Comparison of ENCODE assay signal across 10 cellular contexts in genomic region chr10:95445223-95445836, GRCh38.
DNase-seq lines count a peak whose midpoint lies in the region; ATAC-seq and TF ChIP-seq lines count a peak whose summit lies in the region.
"Had no signal": no experiment of that assay in that cellular context is flagged by ENCODE, and none has a peak within 500 bp of the region (broad histone marks: within the 10 kb centered on the region; RNA-seq: fewer than 3 reads in every experiment).

No MANE protein-coding gene starts in this region.

- no peak for TF ChIP-seq POLR2A in gastroesophageal sphincter (IDR thresholded peaks at IDR 0.05)
- no peak for TF ChIP-seq POLR2A in ovary (IDR thresholded peaks at IDR 0.05)

- TF ChIP-seq EP300 in SK-N-SH (IDR thresholded peaks at IDR 0.05; ENCODE audit: borderline replicate concordance in 1 of 2, low read depth in 1 of 2, low read length in 1 of 2) = no peak
- TF ChIP-seq EP300 in gastroesophageal sphincter (IDR thresholded peaks at IDR 0.05) = no peak
- no peak for TF ChIP-seq EP300 in ovary (IDR thresholded peaks at IDR 0.05)

- H3K27me3 ChIP-seq in SK-N-SH (ENCODE audit: insufficient read depth) (no peaks in the 10 kb centered on the region), gastroesophageal sphincter (no peaks in the 10 kb centered on the region), ovary (no peaks in the 10 kb centered on the region)

- H3K4me3 ChIP-seq in SK-N-SH (ENCODE audit: low read depth in 2 of 2, low read length in 1 of 2) (no peak overlapping the region), gastroesophageal sphincter (no peak overlapping the region), ovary (no peak overlapping the region)
- H3K4me3 ChIP-seq: PC-9 had no signal

- no peak for TF ChIP-seq RAD21 in SK-N-SH (IDR thresholded peaks at IDR 0.05; ENCODE audit: low read length)

- TF ChIP-seq CTCF in AG09319 (IDR thresholded peaks at IDR 0.05; ENCODE audit: low read depth, low read length) (no peak), SK-N-SH (IDR thresholded peaks at IDR 0.05) (no peak), gastroesophageal sphincter (IDR thresholded peaks at IDR 0.05) (peak in 2 of 4 experiments; percentile 38 to 41), ovary (IDR thresholded peaks at IDR 0.05) (no peak)

- H3K79me2 ChIP-seq in SK-N-SH (ENCODE audit: insufficient read depth) = no peaks in the 10 kb centered on the region

- H2AFZ ChIP-seq in SK-N-SH (ENCODE audit: low read depth) = no peak overlapping the region; the same call in 1 of the 2 replicates
- H2AFZ ChIP-seq: PC-9 had no signal

- POLR2A ChIA-PET in SK-N-SH (lab: Yijun Ruan, JAX) = no interaction called here

- ATAC-seq in gastroesophageal sphincter (peak; percentile 84), HG02938 (IDR thresholded peaks at IDR 0.05; ENCODE audit: unreplicated experiment) (no peak), GM18498 (IDR thresholded peaks at IDR 0.05; ENCODE audit: unreplicated experiment) (no peak), GM21737 (IDR thresholded peaks at IDR 0.05; ENCODE audit: unreplicated experiment) (no peak)

- DNase-seq in AG09319 (ENCODE audit: extremely low read depth, low read depth) = peak; percentile 35
- DNase-seq in SK-N-SH = no peak
- DNase-seq in ovary = peak; percentile 48 to 70 (median 54)
- DNase-seq in activated CD4-positive, alpha-beta T cell treated with anti-CD3 and anti-CD28 coated beads, Interleukin-2, amount 50 U/mL, for 4 hours = no peak
- DNase-seq: natural killer cell had no signal

- no peak overlapping the region for H3K9ac ChIP-seq in SK-N-SH

- 50% methylated on average over 6 of the region's 6 CpGs for WGBS in SK-N-SH (ENCODE audit: low lambda C conversion rate)
- WGBS in gastroesophageal sphincter (ENCODE audit: low coverage in 1 of 2), 2 donors = 5 to 16% methylated on average over 4 to 6 of the region's 6 CpGs
- WGBS in ovary, 3 donors = 40 to 46% (median 42%) methylated on average over 6 of the region's 6 CpGs

- no peaks in the 10 kb centered on the region for H3K9me2 ChIP-seq in SK-N-SH

- H3K27ac ChIP-seq in SK-N-SH (ENCODE audit: low read depth in 2 of 2, low read length in 1 of 2) (0 out of 4 replicates have a peak overlapping the region, but pooled peaks of 1 of the 2 experiments have one; percentile 16), gastroesophageal sphincter (peak overlapping the region; percentile 84 to 97 (median 93)), ovary (no peak overlapping the region)
- H3K27ac ChIP-seq: PC-9 had no signal

- H3K4me2 ChIP-seq in SK-N-SH = peak overlapping the region; percentile 46; the same call in 1 of the 2 replicates
- H3K4me2 ChIP-seq: PC-9 had no signal

- intact Hi-C loops in ovary (cut with DNase I) = loop anchor here in 1 of 4 donors (10.0 kb wide), 1 partner anchor 71 kb away; no protein-coding TSS in a partner anchor

- H3K4me1 ChIP-seq in SK-N-SH (ENCODE audit: control insufficient read depth in 1 of 2, insufficient read depth in 2 of 2, low read depth in 1 of 2, low read length in 1 of 2) (peaks cover 4% of the 10 kb centered on the region in 2 experiments; a peak in 2 of 4 replicates), gastroesophageal sphincter (peaks cover 24 to 100% (median 53%) of the 10 kb centered on the region in 3 donors), ovary (ENCODE audit: insufficient read depth) (peaks cover 10% of the 10 kb centered on the region)

- no peaks in the 10 kb centered on the region for H3K36me3 ChIP-seq in SK-N-SH (replicated peaks in 1 of 2; ENCODE audit: control insufficient read depth in 1 of 2, insufficient read depth in 2 of 2, low read length in 1 of 2)
- no peaks in the 10 kb centered on the region for H3K36me3 ChIP-seq in gastroesophageal sphincter
- no peaks in the 10 kb centered on the region for H3K36me3 ChIP-seq in ovary

- CTCF ChIA-PET in SK-N-SH (lab: Yijun Ruan, JAX) = interaction anchor here (0.7 to 13.9 kb wide), 36 partner anchors 9 to 849 kb away, joined by 3 to 136 read pairs (median 5); partner anchors contain the start of gene SORBS1

- H3F3A ChIP-seq in SK-N-SH (replicated peaks; ENCODE audit: insufficient read depth) = peaks cover 8% of the 10 kb centered on the region

- no peaks in the 10 kb centered on the region for H3K9me3 ChIP-seq in SK-N-SH
- H3K9me3 ChIP-seq in gastroesophageal sphincter = no peaks in the 10 kb centered on the region
- no peaks in the 10 kb centered on the region for H3K9me3 ChIP-seq in ovary

- no peaks in the 10 kb centered on the region for H4K20me1 ChIP-seq in SK-N-SH (ENCODE audit: insufficient read depth)

TF ChIP-seq in SK-N-SH, 30 proteins besides CTCF, POLR2A, EP300 and RAD21:
- TF ChIP-seq NFIC (IDR thresholded peaks at IDR 0.05; ENCODE audit: borderline replicate concordance) (peak; percentile 91), MEF2A (IDR thresholded peaks at IDR 0.05; ENCODE audit: borderline replicate concordance, low read depth) (no peak), ELF1 (IDR thresholded peaks at IDR 0.05) (no peak), USF1 (IDR thresholded peaks at IDR 0.05; ENCODE audit: borderline replicate concordance, low read depth) (no peak), POLR2AphosphoS5 (IDR thresholded peaks at IDR 0.05; ENCODE audit: low read depth, low read length) (no peak), NRF1 (IDR thresholded peaks at IDR 0.05; ENCODE audit: low read depth, low read length) (no peak), TEAD4 (IDR thresholded peaks at IDR 0.05; ENCODE audit: borderline replicate concordance, insufficient read depth) (0 out of 2 replicates have a peak, but pooled peaks have one; percentile 36), TCF12 (IDR thresholded peaks at IDR 0.05) (peak; percentile 44), FOSL2 (IDR thresholded peaks at IDR 0.05; ENCODE audit: borderline replicate concordance, low read depth) (peak; percentile 69; the same call in 1 of the 2 replicates), USF2 (IDR thresholded peaks at IDR 0.05; ENCODE audit: borderline replicate concordance, low read depth, low read length) (no peak), RFX5 (IDR thresholded peaks at IDR 0.05; ENCODE audit: low read length) (no peak), JUND (IDR thresholded peaks at IDR 0.05) (peak; percentile 67), GATA2 (CRISPR knock-in tag; IDR thresholded peaks at IDR 0.05) (no peak), FOXM1 (IDR thresholded peaks at IDR 0.05; ENCODE audit: low read depth) (no peak)
- TF ChIP-seq, protein P1, sequence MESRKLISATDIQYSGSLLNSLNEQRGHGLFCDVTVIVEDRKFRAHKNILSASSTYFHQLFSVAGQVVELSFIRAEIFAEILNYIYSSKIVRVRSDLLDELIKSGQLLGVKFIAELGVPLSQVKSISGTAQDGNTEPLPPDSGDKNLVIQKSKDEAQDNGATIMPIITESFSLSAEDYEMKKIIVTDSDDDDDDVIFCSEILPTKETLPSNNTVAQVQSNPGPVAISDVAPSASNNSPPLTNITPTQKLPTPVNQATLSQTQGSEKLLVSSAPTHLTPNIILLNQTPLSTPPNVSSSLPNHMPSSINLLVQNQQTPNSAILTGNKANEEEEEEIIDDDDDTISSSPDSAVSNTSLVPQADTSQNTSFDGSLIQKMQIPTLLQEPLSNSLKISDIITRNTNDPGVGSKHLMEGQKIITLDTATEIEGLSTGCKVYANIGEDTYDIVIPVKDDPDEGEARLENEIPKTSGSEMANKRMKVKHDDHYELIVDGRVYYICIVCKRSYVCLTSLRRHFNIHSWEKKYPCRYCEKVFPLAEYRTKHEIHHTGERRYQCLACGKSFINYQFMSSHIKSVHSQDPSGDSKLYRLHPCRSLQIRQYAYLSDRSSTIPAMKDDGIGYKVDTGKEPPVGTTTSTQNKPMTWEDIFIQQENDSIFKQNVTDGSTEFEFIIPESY (IDR thresholded peaks at IDR 0.05; ENCODE audit: borderline replicate concordance, low read depth) = no peak

Comparison
In these comparisons a context has a peak if more than half of its experiments do, and no peak if none do; other contexts are left out.
1. DNase-seq: peak in AG09319 (single experiment) and ovary (5 of 5); none in SK-N-SH (single experiment) and activated CD4-positive, alpha-beta T cell treated with anti-CD3 and anti-CD28 coated beads, Interleukin-2, amount 50 U/mL, for 4 hours (0 of 2).
2. H3K27ac ChIP-seq: peak in gastroesophageal sphincter (4 of 4); none in ovary (0 of 2).